In genomic region chr17:76452102-76452645, GRCh38 we compare ENCODE assay signal across 8 cellular contexts. TPM values are rescaled to one million over a fixed set of nuclear protein-coding genes. Genes with fewer than 3 reads are reported as not detected.
DNase-seq lines count a peak whose midpoint lies in the region; ATAC-seq, FAIRE-seq and TF ChIP-seq lines count a peak whose summit lies in the region.

No MANE protein-coding gene starts in this region.

- no peaks in the 10 kb centered on the region for H3K27me3 Mint-ChIP-seq in naive thymus-derived CD8-positive, alpha-beta T cell

- H3K4ac ChIP-seq in H1 (replicated peaks; ENCODE audit: insufficient read length, low read depth, low read length): no peak overlapping the region

- intact Hi-C loops in PC-9 (cut with micrococcal nuclease; ENCODE audit: unreplicated experiment): no loop called here

- CTCF ChIA-PET in PC-9 (lab: Charles Lee): no interaction called here
- CTCF ChIA-PET in H1 (lab: Charles Lee; ENCODE audit: partially characterized antibody): interaction anchor here (0.6 to 4.1 kb wide), 8 partner anchors 35 to 331 kb away, joined by 3 to 35 read pairs (median 4); no protein-coding TSS in a partner anchor

- no peak overlapping the region for H2BK120ac ChIP-seq in H1 (replicated peaks; ENCODE audit: low read depth, low read length)

- peak overlapping the region; percentile 65 to 92 (median 86) for H3K4me3 Mint-ChIP-seq in naive thymus-derived CD8-positive, alpha-beta T cell

- H3K9me3 ChIP-seq in BLaER1 treated with 17β-estradiol and CSF1 and Interleukin-3, amounts not matched to agents 10 nM and 100 nM (replicated peaks in 1 of 11): no peaks in the 10 kb centered on the region
- H3K9me3 ChIP-seq in PC-9 (ENCODE audit: insufficient read depth, low read depth) (no peaks in the 10 kb centered on the region), H1 (ENCODE audit: insufficient read depth in 2 of 2, low read depth in 1 of 2, low read length in 1 of 2) (no peaks in the 10 kb centered on the region)

- no peak overlapping the region for H3K18ac ChIP-seq in H1 (ENCODE audit: extremely low read depth, low read length)

- TF ChIP-seq EP300 in H1 (IDR thresholded peaks at IDR 0.05; ENCODE audit: borderline replicate concordance in 1 of 2, low read depth in 2 of 2, low read length in 2 of 2): no peak

- H3K79me1 ChIP-seq in H1 (ENCODE audit: low read depth, low read length): peaks cover 8% of the 10 kb centered on the region

- peak overlapping the region; percentile 84 to 95 (median 90) for H3K9ac ChIP-seq in BLaER1 treated with 17β-estradiol and CSF1 and Interleukin-3, amounts not matched to agents 10 nM and 100 nM
- peak overlapping the region in 1 of 4 experiments; percentile 40; a peak in 5 of 7 replicates for H3K9ac ChIP-seq in H1 (replicated peaks in 1 of 4; ENCODE audit: extremely low read depth in 1 of 4, low read depth in 3 of 4, low read length in 3 of 4)

- POLR2A ChIA-PET in PC-9 (lab: Charles Lee; ENCODE audit: unreplicated experiment): no interaction called here
- POLR2A ChIA-PET in H1 (lab: Charles Lee; ENCODE audit: partially characterized antibody): interaction anchor here (0.6 to 2.0 kb wide), 6 partner anchors 8 to 104 kb away, joined by 3 to 6 read pairs (median 3); no protein-coding TSS in a partner anchor
- POLR2A ChIA-PET in naive thymus-derived CD8-positive, alpha-beta T cell (lab: Charles Lee): interaction anchor here (0.7 to 3.3 kb wide), 7 partner anchors 38 to 511 kb away, joined by 3 to 19 read pairs (median 3); partner anchors contain the start of gene RHBDF2

- no peak overlapping the region for H2BK15ac ChIP-seq in H1 (ENCODE audit: low read length)

- H3K14ac ChIP-seq in H1 (ENCODE audit: insufficient read length): no peak overlapping the region

- H2BK5ac ChIP-seq in H1 (ENCODE audit: low read depth, low read length): no peak overlapping the region

- H4K91ac ChIP-seq in H1 (replicated peaks; ENCODE audit: insufficient read length, low read length): no peak overlapping the region

- BruUV-seq in PC-9 (replicated peaks; lab: Mats Ljungman, UMichigan): no TSS peak

- H3K23me2 ChIP-seq in H1 (ENCODE audit: low read depth, low read length): peaks cover 3% of the 10 kb centered on the region; the same call in 1 of the 2 replicates

- H2BK20ac ChIP-seq in H1 (ENCODE audit: low read length): no peak overlapping the region

- no peak overlapping the region; the same call in 1 of the 2 replicates for H2BK12ac ChIP-seq in H1 (ENCODE audit: low read depth, low read length)

- 1% methylated on average over 12 of the region's 28 CpGs; no CpG with 5 or more reads in 1 of the 2 experiments for WGBS in H1 (ENCODE audit: extremely low coverage in 1 of 2, insufficient coverage in 1 of 2, insufficient read length in 1 of 2, insufficient replicate concordance in 2 of 2, low coverage in 1 of 2, low lambda C conversion rate in 2 of 2, missing lambda C conversion rate in 1 of 2), 2 experiments

- peak overlapping the region in 9 of 10 donors; percentile 37 to 93 (median 84) for H3K27ac Mint-ChIP-seq in naive thymus-derived CD8-positive, alpha-beta T cell

- H2AFZ ChIP-seq in PC-9: no peak overlapping the region
- H2AFZ ChIP-seq in H1 (ENCODE audit: low read length): no peak overlapping the region

- H4K8ac ChIP-seq in H1 (ENCODE audit: extremely low read depth, insufficient read depth, low read length): no peak overlapping the region

- peaks cover 21% of the 10 kb centered on the region for H3F3A ChIP-seq in PC-9 (ENCODE audit: insufficient read depth, low read depth)

- H3K4me3 ChIP-seq in BLaER1 treated with 17β-estradiol and CSF1 and Interleukin-3, amounts not matched to agents 10 nM and 100 nM: peak overlapping the region; percentile 91 to 99 (median 94)
- H3K4me3 ChIP-seq in PC-9 (peak overlapping the region; percentile 87), H1 (ENCODE audit: extremely low read depth in 1 of 4, insufficient read depth in 2 of 4, low read depth in 3 of 4, low read length in 4 of 4) (peak overlapping the region; percentile 67 to 84 (median 80))

- no peak overlapping the region for H4K5ac ChIP-seq in H1 (ENCODE audit: insufficient read length, low read depth, low read length)

- peaks cover 50 to 57% (median 53%) of the 10 kb centered on the region in 11 experiments for H4K20me1 ChIP-seq in BLaER1 treated with 17β-estradiol and CSF1 and Interleukin-3, amounts not matched to agents 10 nM and 100 nM
- H4K20me1 ChIP-seq in PC-9 (ENCODE audit: insufficient read depth): peaks cover 16% of the 10 kb centered on the region; the same call in 1 of the 2 replicates
- H4K20me1 ChIP-seq in H1 (replicated peaks in 1 of 2; ENCODE audit: control insufficient read depth in 1 of 2, insufficient read depth in 2 of 2, low read length in 2 of 2): peaks cover 19 to 23% of the 10 kb centered on the region in 2 experiments

- TF ChIP-seq CTCF in PC-9 (conservative IDR thresholded peaks at IDR 0.05) (no peak), H1 (IDR thresholded peaks at IDR 0.05; ENCODE audit: control extremely low read depth in 1 of 3, insufficient read depth in 1 of 3, low read depth in 1 of 3, low read length in 3 of 3) (no peak)

- H3K36me3 ChIP-seq in BLaER1 treated with 17β-estradiol and CSF1 and Interleukin-3, amounts not matched to agents 10 nM and 100 nM: no peaks in the 10 kb centered on the region; a peak in 1 of 22 replicates
- H3K36me3 ChIP-seq in PC-9 (ENCODE audit: low read depth) (no peaks in the 10 kb centered on the region), H1 (ENCODE audit: control insufficient read depth in 2 of 4, insufficient read depth in 4 of 4, low read length in 3 of 4) (no peaks in the 10 kb centered on the region)

- no peak for TF ChIP-seq POLR2A in H1 (IDR thresholded peaks at IDR 0.05; ENCODE audit: control extremely low read depth in 1 of 2, low read depth in 2 of 2, low read length in 2 of 2)

- no peak for TF ChIP-seq RAD21 in H1 (IDR thresholded peaks at IDR 0.05 in 1 of 2, conservative IDR thresholded peaks at IDR 0.05 in 1 of 2; ENCODE audit: low read depth in 2 of 2, low read length in 2 of 2)

- ATAC-seq in GM21526 (IDR thresholded peaks at IDR 0.05; ENCODE audit: low FRiP score, unreplicated experiment) (peak; percentile 8), HG03354 (IDR thresholded peaks at IDR 0.05; ENCODE audit: poor library complexity, severe bottlenecking, unreplicated experiment) (no peak), GM21423 (IDR thresholded peaks at IDR 0.05; ENCODE audit: unreplicated experiment) (no peak)
- peak; percentile 8 to 29 for ATAC-seq in naive thymus-derived CD8-positive, alpha-beta T cell

- H3K36me3 Mint-ChIP-seq in naive thymus-derived CD8-positive, alpha-beta T cell: peaks cover 0 to 3% (median 0%) of the 10 kb centered on the region in 3 donors

- H3K27me3 ChIP-seq in BLaER1 treated with 17β-estradiol and CSF1 and Interleukin-3, amounts not matched to agents 10 nM and 100 nM: no peaks in the 10 kb centered on the region
- no peaks in the 10 kb centered on the region for H3K27me3 ChIP-seq in PC-9 (ENCODE audit: insufficient read depth, low read depth)
- no peaks in the 10 kb centered on the region for H3K27me3 ChIP-seq in H1 (replicated peaks in 1 of 4; ENCODE audit: control insufficient read depth in 3 of 4, extremely low read depth in 1 of 4, insufficient read depth in 3 of 4, low read length in 3 of 4)

- H3K4me2 ChIP-seq in BLaER1 treated with 17β-estradiol and CSF1 and Interleukin-3, amounts not matched to agents 10 nM and 100 nM: peak overlapping the region; percentile 89 to 99 (median 93)
- peak overlapping the region; percentile 87 for H3K4me2 ChIP-seq in PC-9
- H3K4me2 ChIP-seq in H1 (ENCODE audit: insufficient read depth in 1 of 2, low read depth in 2 of 2, low read length in 2 of 2): peak overlapping the region; percentile 76 to 81

- no peak overlapping the region for H2AK5ac ChIP-seq in H1 (ENCODE audit: low read depth, low read length)

- H3K56ac ChIP-seq in H1 (replicated peaks; ENCODE audit: insufficient read length, low read depth, low read length): no peak overlapping the region

- no peak for DNase-seq in PC-9
- no peak for DNase-seq in H1 (ENCODE audit: low read depth in 1 of 2, low spot score in 2 of 2)
- DNase-seq in naive thymus-derived CD8-positive, alpha-beta T cell: peak in 3 of 10 donors; percentile 9 to 22 (median 10)
- DNase-seq in GF-D8 (lab: John Stamatoyannopoulos, UW): no peak

- H3K9me2 ChIP-seq in PC-9 (ENCODE audit: insufficient read depth): no peaks in the 10 kb centered on the region

- H3K79me2 ChIP-seq in PC-9 (ENCODE audit: low read depth): peaks cover 50% of the 10 kb centered on the region
- peaks cover 47 to 53% of the 10 kb centered on the region in 2 experiments for H3K79me2 ChIP-seq in H1 (ENCODE audit: control insufficient read depth in 1 of 2, insufficient read depth in 2 of 2, low read length in 2 of 2)

- no peak overlapping the region for H3K23ac ChIP-seq in H1 (ENCODE audit: insufficient read length)

- H3K27ac ChIP-seq in BLaER1 treated with 17β-estradiol and CSF1 and Interleukin-3, amounts not matched to agents 10 nM and 100 nM: peak overlapping the region in 10 of 11 experiments; percentile 72 to 91 (median 84); a peak in 20 of 22 replicates
- no peak overlapping the region for H3K27ac ChIP-seq in PC-9
- H3K27ac ChIP-seq in H1 (ENCODE audit: low read depth, low read length): no peak overlapping the region

- FAIRE-seq in H1 (lab: Jason Lieb, UNC): no peak

- peaks cover 38 to 49% (median 44%) of the 10 kb centered on the region in 10 experiments for H3K4me1 ChIP-seq in BLaER1 treated with 17β-estradiol and CSF1 and Interleukin-3, amounts not matched to agents 10 nM and 100 nM
- H3K4me1 ChIP-seq in PC-9 (replicated peaks; ENCODE audit: insufficient read depth): peaks cover 30% of the 10 kb centered on the region
- H3K4me1 ChIP-seq in H1 (replicated peaks in 1 of 4; ENCODE audit: control insufficient read depth in 3 of 4, insufficient read depth in 4 of 4, low read length in 3 of 4): peaks cover 9 to 26% (median 18%) of the 10 kb centered on the region in 4 experiments

- no peaks in the 10 kb centered on the region for H3K9me3 Mint-ChIP-seq in naive thymus-derived CD8-positive, alpha-beta T cell

- H3K4me1 Mint-ChIP-seq in naive thymus-derived CD8-positive, alpha-beta T cell: peaks cover 20 to 50% (median 49%) of the 10 kb centered on the region in 4 donors

RNA-seq across cellular contexts. Expression of gene UBE2O, which starts 0.8 kb away (rescaled TPM):
- 27.4 and 28.0 TPM in 2 replicates for total RNA-seq in PC-9 (2021)
- total RNA-seq in H1 (2021; fragmentation: NEBNext Ultra II Directional; extraction: Animal tissue kit (Norgen Biotek cat#: 25700)): 63.0 and 65.6 TPM in 2 replicates
- 24.4 and 34.1 TPM in 2 replicates for polyA plus RNA-seq in H1 (2011; rRNA removed)
- polyA plus RNA-seq in H1 (2011; cell fraction: cytosol; rRNA removed): 26.6 TPM
- 63.4 TPM for polyA plus RNA-seq in H1 (2011; cell fraction: nucleus; rRNA removed)
- 37.4 to 63.3 TPM (median 56.2 TPM) in 4 replicates for polyA plus RNA-seq in H1 (2012, experiment 1 of 2)
- 31.8 TPM for polyA plus RNA-seq in H1 (2012, experiment 2 of 2)
- 25.8 TPM for polyA plus RNA-seq in H1 (2013, experiment 1 of 2)
- polyA plus RNA-seq in H1 (2013, experiment 2 of 2): 23.6 TPM
- polyA minus RNA-seq in H1 (2011; rRNA and poly(A)+ RNA removed): 119 and 174 TPM in 2 replicates
- polyA minus RNA-seq in H1 (2011; cell fraction: cytosol; rRNA and poly(A)+ RNA removed): 36.0 TPM
- 29.6 TPM for polyA minus RNA-seq in H1 (2011; cell fraction: nucleus; rRNA and poly(A)+ RNA removed)
- 10 to 100 TPM; 49.7 to 50.4 TPM for total RNA-seq in naive thymus-derived CD8-positive, alpha-beta T cell
- 10 to 100 TPM in 2 of 3 donors, 1 to 10 TPM in 1; 8.8 to 14.4 (median 10.6) TPM for polyA plus RNA-seq in naive thymus-derived CD8-positive, alpha-beta T cell

RNA-seq across cellular contexts. Expression of gene AANAT, which starts 15.2 kb away (rescaled TPM):
- total RNA-seq in PC-9 (2021): 0.65 TPM in 1 of 2 replicates, not detected in the other
- not detected in 2 replicates for total RNA-seq in H1 (2021; fragmentation: NEBNext Ultra II Directional; extraction: Animal tissue kit (Norgen Biotek cat#: 25700))
- 0.53 and 1.1 TPM in 2 replicates for polyA plus RNA-seq in H1 (2011; rRNA removed)
- 0.43 TPM for polyA plus RNA-seq in H1 (2011; cell fraction: cytosol; rRNA removed)
- 1.5 TPM for polyA plus RNA-seq in H1 (2011; cell fraction: nucleus; rRNA removed)
- polyA plus RNA-seq in H1 (2012, experiment 1 of 2): 0.46 to 0.76 TPM (median 0.68 TPM) in 4 replicates
- not detected for polyA plus RNA-seq in H1 (2012, experiment 2 of 2)
- polyA plus RNA-seq in H1 (2013, experiment 1 of 2): 0.16 TPM
- polyA plus RNA-seq in H1 (2013, experiment 2 of 2): 0.13 TPM
- not detected in 2 replicates for polyA minus RNA-seq in H1 (2011; rRNA and poly(A)+ RNA removed)
- polyA minus RNA-seq in H1 (2011; cell fraction: cytosol; rRNA and poly(A)+ RNA removed): not detected
- polyA minus RNA-seq in H1 (2011; cell fraction: nucleus; rRNA and poly(A)+ RNA removed): not detected
- total RNA-seq in naive thymus-derived CD8-positive, alpha-beta T cell: not detected
- polyA plus RNA-seq in naive thymus-derived CD8-positive, alpha-beta T cell: not detected

RNA-seq across cellular contexts. Expression of gene RHBDF2, which starts 49.0 kb away (rescaled TPM):
- 39.6 and 51.6 TPM in 2 replicates for total RNA-seq in PC-9 (2021)
- total RNA-seq in H1 (2021; fragmentation: NEBNext Ultra II Directional; extraction: Animal tissue kit (Norgen Biotek cat#: 25700)): 25.9 and 26.2 TPM in 2 replicates
- 21.2 and 27.9 TPM in 2 replicates for polyA plus RNA-seq in H1 (2011; rRNA removed)
- 15.5 TPM for polyA plus RNA-seq in H1 (2011; cell fraction: cytosol; rRNA removed)
- polyA plus RNA-seq in H1 (2011; cell fraction: nucleus; rRNA removed): 46.6 TPM
- 16.4 to 25.4 TPM (median 22.4 TPM) in 4 replicates for polyA plus RNA-seq in H1 (2012, experiment 1 of 2)
- polyA plus RNA-seq in H1 (2012, experiment 2 of 2): 15.6 TPM
- 30.8 TPM for polyA plus RNA-seq in H1 (2013, experiment 1 of 2)
- 30.3 TPM for polyA plus RNA-seq in H1 (2013, experiment 2 of 2)
- polyA minus RNA-seq in H1 (2011; rRNA and poly(A)+ RNA removed): 12.5 and 16.5 TPM in 2 replicates
- polyA minus RNA-seq in H1 (2011; cell fraction: cytosol; rRNA and poly(A)+ RNA removed): 16.4 TPM
- 22.9 TPM for polyA minus RNA-seq in H1 (2011; cell fraction: nucleus; rRNA and poly(A)+ RNA removed)
- 10 to 100 TPM; 59.4 to 62.4 TPM for total RNA-seq in naive thymus-derived CD8-positive, alpha-beta T cell
- 10 to 100 TPM in 1 of 3 donors, 1 to 10 TPM in 2; 4.8 to 10.2 (median 6.2) TPM for polyA plus RNA-seq in naive thymus-derived CD8-positive, alpha-beta T cell

Comparison
In these comparisons a context has a peak if more than half of its experiments do, and no peak if none do; other contexts are left out.
1. H3K27ac ChIP-seq: peak in BLaER1 treated with 17β-estradiol and CSF1 and Interleukin-3, amounts not matched to agents 10 nM and 100 nM (10 of 11); none in PC-9 (single experiment) and H1 (single experiment).
2. ATAC-seq: peak in GM21526 (single experiment) and naive thymus-derived CD8-positive, alpha-beta T cell (2 of 2); none in HG03354 (single experiment) and GM21423 (single experiment).
3. Peak in every context shown above with its lines, with median percentiles within 50 percentile points of each other: H3K4me2 ChIP-seq and H3K4me3 ChIP-seq.